ENCODE assay signal across 8 cellular contexts in the genomic region with DNA sequence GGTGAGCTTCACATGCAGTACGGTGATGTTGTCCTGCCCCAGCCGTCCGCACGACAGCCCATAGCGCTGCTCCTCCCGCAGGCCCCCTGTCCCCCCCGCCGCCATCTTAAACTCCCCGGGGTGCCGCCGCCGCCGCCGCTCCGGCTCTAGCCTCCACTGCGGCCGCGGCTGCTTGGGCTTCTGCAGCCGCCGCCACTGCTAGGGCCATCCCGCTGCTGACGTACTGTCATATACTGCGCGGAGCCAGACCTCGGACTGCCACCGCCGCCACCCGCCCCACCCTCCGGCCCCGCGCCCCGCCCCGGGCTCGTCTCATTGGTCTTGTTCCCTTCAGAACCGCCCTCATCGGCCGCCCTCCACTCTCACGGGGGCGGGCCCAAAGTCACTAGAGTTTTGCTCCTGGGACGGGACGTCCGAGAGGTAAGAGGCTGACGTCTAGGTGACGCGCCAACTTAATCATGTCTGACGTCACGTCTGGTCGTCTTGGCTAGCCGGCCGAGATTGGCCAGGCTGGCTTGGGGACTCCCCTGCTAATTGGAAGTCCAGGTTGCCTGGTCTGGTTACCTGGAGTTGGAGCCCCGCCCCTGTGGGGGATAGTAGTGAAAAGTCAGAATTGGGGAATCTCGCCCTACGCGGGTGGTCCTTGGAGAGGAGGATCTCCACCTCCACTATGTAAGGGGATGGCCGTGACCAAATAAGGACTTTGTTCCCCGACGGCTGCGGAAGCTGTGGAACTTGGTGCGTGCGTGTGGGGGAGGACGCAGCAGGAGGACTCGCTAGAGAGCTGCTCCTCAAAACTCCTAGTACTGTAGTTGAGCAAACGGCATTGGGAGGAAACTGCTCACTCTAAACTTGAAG. TPM values are rescaled to one million over a fixed set of nuclear protein-coding genes. Genes with fewer than 3 reads are reported as not detected.
DNase-seq lines count a peak whose midpoint lies in the region; ATAC-seq and TF ChIP-seq lines count a peak whose summit lies in the region.

TSS of gene ELL2 (minus strand) at position 235 of the 858 bp plus-strand sequence. CDS start at position 105, 130 bp downstream.

- H3K4me1 ChIP-seq in A673 (ENCODE audit: insufficient read depth, low read length, poor library complexity, severe bottlenecking): peaks cover 15% of the 10 kb centered on the region

- POLR2A ChIA-PET in A673 (lab: Charles Lee; ENCODE audit: low non-redundant PET) (no interaction called here), activated B cell treated with CpG ODN at 0.5 μM for 24 hours (lab: Charles Lee) (interaction anchor here (0.9 to 3.8 kb wide), 10 partner anchors 11 to 315 kb away, joined by 3 to 26 read pairs (median 5); partner anchors contain the start of genes RFESD and RHOBTB3)

- no peaks in the 10 kb centered on the region for H3K9me3 Mint-ChIP-seq in activated B cell treated with CpG ODN at 0.5 μM for 24 hours

- intact Hi-C loops in A673 (cut with micrococcal nuclease; ENCODE audit: unreplicated experiment): loop anchor here (5.0 kb wide), 2 partner anchors 100 to 120 kb away; no protein-coding TSS in a partner anchor
- intact Hi-C loops in activated B cell treated with CpG ODN at 0.5 μM for 24 hours (cut with micrococcal nuclease): loop anchor here (1.0 to 5.0 kb wide), 13 partner anchors 34 to 1221 kb away; partner anchors contain the start of genes ARSK, CAST, GLRX and RFESD

- H3K36me3 ChIP-seq in A673 (ENCODE audit: insufficient read depth, low read length, poor library complexity, severe bottlenecking): no peaks in the 10 kb centered on the region

- no peaks in the 10 kb centered on the region for H3K9me3 ChIP-seq in A673 (ENCODE audit: low read depth, low read length, poor library complexity, severe bottlenecking)

- H3K27ac ChIP-seq in A673 (ENCODE audit: low read depth, low read length, poor library complexity, severe bottlenecking) (peak within 1 kb of the TSS; percentile 68), skin epidermis (peak within 1 kb of the TSS; percentile 91 to 100 (median 98))

- peaks cover 30% of the 10 kb centered on the region for H3K36me3 Mint-ChIP-seq in activated B cell treated with CpG ODN at 0.5 μM for 24 hours (ENCODE audit: low read depth)

- DNase-seq in A673 (ENCODE audit: low spot score) (peak; percentile 97), NCI-H2196 (lab: John Stamatoyannopoulos, UW; ENCODE audit: unreplicated experiment) (peak; percentile 72), activated B cell treated with CpG ODN at 0.5 μM for 24 hours (peak; percentile 92), cardiac fibroblast (ENCODE audit: low read depth in 2 of 2) (peak; percentile 99 to 100), iPS-NIHi11 (ENCODE audit: low spot score) (peak; percentile 89)

- CTCF ChIA-PET in A673 (lab: Charles Lee): no interaction called here
- CTCF ChIA-PET in activated B cell treated with CpG ODN at 0.5 μM for 24 hours (lab: Charles Lee): interaction anchor here (0.7 to 2.4 kb wide), 10 partner anchors 9 to 376 kb away, joined by 3 to 16 read pairs (median 3); no protein-coding TSS in a partner anchor

- peak within 1 kb of the TSS; percentile 99 for H3K4me3 Mint-ChIP-seq in activated B cell treated with CpG ODN at 0.5 μM for 24 hours

- no peaks in the 10 kb centered on the region for H3K27me3 ChIP-seq in A673 (replicated peaks; ENCODE audit: insufficient read depth, low read depth, low read length, poor library complexity)

- no TSS peak for BruUV-seq in A673 (replicated peaks; lab: Mats Ljungman, UMichigan)

- ATAC-seq in GM18858 (IDR thresholded peaks at IDR 0.05; ENCODE audit: unreplicated experiment) (peak; percentile 89), HG03066 (IDR thresholded peaks at IDR 0.05; ENCODE audit: low read depth, unreplicated experiment) (peak; percentile 79), activated B cell treated with CpG ODN at 0.5 μM for 24 hours (ENCODE audit: low read depth) (peak; percentile 84)

- no peaks in the 10 kb centered on the region for H3K27me3 Mint-ChIP-seq in activated B cell treated with CpG ODN at 0.5 μM for 24 hours

- peaks cover 48% of the 10 kb centered on the region for H3K4me1 Mint-ChIP-seq in activated B cell treated with CpG ODN at 0.5 μM for 24 hours

- H3K27ac Mint-ChIP-seq in activated B cell treated with CpG ODN at 0.5 μM for 24 hours: peak within 1 kb of the TSS; percentile 97

- peak within 1 kb of the TSS; percentile 81 for H3K4me3 ChIP-seq in A673 (ENCODE audit: low read depth, low read length, poor library complexity, severe bottlenecking)
- peak within 1 kb of the TSS; percentile 94 to 97 for H3K4me3 ChIP-seq in cardiac fibroblast (replicated peaks in 1 of 2; ENCODE audit: low read depth in 2 of 2, low read length in 2 of 2)
- H3K4me3 ChIP-seq in skin epidermis: peak within 1 kb of the TSS; percentile 55 to 91 (median 83)

- no peak for TF ChIP-seq CTCF in A673 (conservative IDR thresholded peaks at IDR 0.05; ENCODE audit: low read depth, low read length)
- TF ChIP-seq CTCF in activated B cell treated with CpG ODN at 0.5 μM for 24 hours (IDR thresholded peaks at IDR 0.05): no peak
- TF ChIP-seq CTCF in cardiac fibroblast (IDR thresholded peaks at IDR 0.05; ENCODE audit: low read depth, low read length): no peak

RNA-seq across cellular contexts. Expression of gene ELL2, which starts in this region (rescaled TPM):
- 7.5 and 12.0 TPM in 2 replicates for total RNA-seq in A673 (2021)
- total RNA-seq in activated B cell treated with CpG ODN at 0.5 μM for 24 hours: 52.9 and 56.0 TPM in 2 replicates

Comparison
In these comparisons a context has a peak if more than half of its experiments do, and no peak if none do; other contexts are left out.
1. Peak in every context shown above with its lines: DNase-seq, ATAC-seq, H3K4me3 ChIP-seq and H3K27ac ChIP-seq.